1 cellular context compared by ENCODE assay signal in the genomic region with DNA sequence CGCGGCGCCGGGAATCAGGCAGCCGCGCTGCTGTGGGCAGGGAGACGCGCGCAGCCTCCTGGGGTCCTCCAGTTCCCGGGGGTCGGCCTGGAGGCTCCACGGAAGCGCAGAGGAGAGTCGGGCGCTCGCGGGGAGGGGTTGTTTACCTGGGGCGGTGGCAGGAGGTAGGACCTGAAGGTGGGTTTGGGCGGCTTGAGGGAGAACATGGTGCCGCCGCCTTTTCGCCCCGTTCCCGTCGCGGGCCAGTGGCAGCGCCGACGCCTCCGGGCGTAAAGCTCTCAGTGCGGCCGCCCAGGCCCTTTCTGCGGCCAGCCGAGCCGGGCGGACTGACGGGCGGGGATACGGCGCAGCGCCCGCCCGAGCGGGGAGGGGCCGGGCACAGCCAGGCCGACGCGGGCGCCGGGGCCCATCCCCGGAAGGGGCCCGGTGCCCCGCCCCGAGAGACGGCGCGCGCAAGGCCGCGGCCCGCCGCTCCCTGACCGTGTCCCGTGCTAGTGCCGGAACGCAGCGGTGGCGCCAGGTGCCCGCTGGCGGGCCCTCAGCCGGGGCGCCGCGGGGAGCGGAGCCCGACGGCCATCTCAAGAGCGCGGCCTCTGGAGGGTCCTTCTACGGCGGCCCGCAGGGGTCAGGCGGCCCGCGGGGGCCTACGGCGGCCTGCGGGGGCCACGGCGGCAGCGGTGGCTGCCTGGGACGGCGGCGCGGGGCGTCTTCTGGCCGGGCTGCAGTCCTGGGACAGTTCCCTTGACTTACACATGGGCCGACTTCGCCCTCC.
TF ChIP-seq lines count a peak whose summit lies in the region.

A gene with protein sequence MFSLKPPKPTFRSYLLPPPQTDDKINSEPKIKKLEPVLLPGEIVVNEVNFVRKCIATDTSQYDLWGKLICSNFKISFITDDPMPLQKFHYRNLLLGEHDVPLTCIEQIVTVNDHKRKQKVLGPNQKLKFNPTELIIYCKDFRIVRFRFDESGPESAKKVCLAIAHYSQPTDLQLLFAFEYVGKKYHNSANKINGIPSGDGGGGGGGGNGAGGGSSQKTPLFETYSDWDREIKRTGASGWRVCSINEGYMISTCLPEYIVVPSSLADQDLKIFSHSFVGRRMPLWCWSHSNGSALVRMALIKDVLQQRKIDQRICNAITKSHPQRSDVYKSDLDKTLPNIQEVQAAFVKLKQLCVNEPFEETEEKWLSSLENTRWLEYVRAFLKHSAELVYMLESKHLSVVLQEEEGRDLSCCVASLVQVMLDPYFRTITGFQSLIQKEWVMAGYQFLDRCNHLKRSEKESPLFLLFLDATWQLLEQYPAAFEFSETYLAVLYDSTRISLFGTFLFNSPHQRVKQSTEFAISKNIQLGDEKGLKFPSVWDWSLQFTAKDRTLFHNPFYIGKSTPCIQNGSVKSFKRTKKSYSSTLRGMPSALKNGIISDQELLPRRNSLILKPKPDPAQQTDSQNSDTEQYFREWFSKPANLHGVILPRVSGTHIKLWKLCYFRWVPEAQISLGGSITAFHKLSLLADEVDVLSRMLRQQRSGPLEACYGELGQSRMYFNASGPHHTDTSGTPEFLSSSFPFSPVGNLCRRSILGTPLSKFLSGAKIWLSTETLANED (minus strand): TSS at position 328 of the 772 bp plus-strand sequence. CDS start 122 bp downstream, at position 206.

TF ChIP-seq in HepG2, 621 proteins besides CTCF, POLR2A, EP300 and RAD21 (continued from another document and continues in another):
- peak; percentile 55 for TF ChIP-seq PATZ1 (CRISPR knock-in tag; IDR thresholded peaks at IDR 0.05)
- TF ChIP-seq PAX8 (CRISPR knock-in tag; IDR thresholded peaks at IDR 0.05; ENCODE audit: borderline replicate concordance): no peak
- 0 out of 2 replicates have a peak, but pooled peaks have one; percentile 50 for TF ChIP-seq KLF15 (CRISPR knock-in tag; IDR thresholded peaks at IDR 0.05; ENCODE audit: borderline replicate concordance)
- TF ChIP-seq ASH2L (IDR thresholded peaks at IDR 0.05; ENCODE audit: insufficient read length, low read depth, low read length): peak; percentile 81
- TF ChIP-seq CEBPZ (IDR thresholded peaks at IDR 0.05; ENCODE audit: low read length): no peak
- 0 out of 2 replicates have a peak, but pooled peaks have one; percentile 12 for TF ChIP-seq ZNF441 (CRISPR knock-in tag; IDR thresholded peaks at IDR 0.05; ENCODE audit: borderline replicate concordance)
- TF ChIP-seq SOX13 (IDR thresholded peaks at IDR 0.05): no peak
- TF ChIP-seq SOX13 (CRISPR knock-in tag; conservative IDR thresholded peaks at IDR 0.05 in 1 of 2, IDR thresholded peaks at IDR 0.05 in 1 of 2): no peak
- 0 out of 2 replicates have a peak, but pooled peaks have one; percentile 38 for TF ChIP-seq ZNF235 (CRISPR knock-in tag; IDR thresholded peaks at IDR 0.05; ENCODE audit: borderline replicate concordance)
- no peak for TF ChIP-seq KDM1A (CRISPR knock-in tag; IDR thresholded peaks at IDR 0.05)
- peak; percentile 33; the same call in 1 of the 2 replicates for TF ChIP-seq BHLHE40 (IDR thresholded peaks at IDR 0.05; ENCODE audit: low read length)
- no peak for TF ChIP-seq SNRNP70 (IDR thresholded peaks at IDR 0.05; ENCODE audit: low read depth, low read length)
- TF ChIP-seq ETV5 (CRISPR knock-in tag; IDR thresholded peaks at IDR 0.05; ENCODE audit: borderline replicate concordance): no peak
- TF ChIP-seq FOSL1 (CRISPR knock-in tag; IDR thresholded peaks at IDR 0.05; ENCODE audit: borderline replicate concordance): 0 out of 2 replicates have a peak, but pooled peaks have one; percentile 14
- no peak for TF ChIP-seq TBP (CRISPR knock-in tag; IDR thresholded peaks at IDR 0.05)
- TF ChIP-seq STAT6 (CRISPR knock-in tag; IDR thresholded peaks at IDR 0.05; ENCODE audit: borderline replicate concordance): no peak
- TF ChIP-seq HOXD1 (CRISPR knock-in tag; IDR thresholded peaks at IDR 0.05): peak; percentile 69; the same call in 1 of the 2 replicates
- TF ChIP-seq HDAC1 (CRISPR knock-in tag; IDR thresholded peaks at IDR 0.05): no peak
- TF ChIP-seq NFIB (CRISPR knock-in tag; IDR thresholded peaks at IDR 0.05; ENCODE audit: borderline replicate concordance): no peak
- no peak for TF ChIP-seq ZNF713 (CRISPR knock-in tag; IDR thresholded peaks at IDR 0.05)
- TF ChIP-seq RFXANK (CRISPR knock-in tag; IDR thresholded peaks at IDR 0.05): 0 out of 2 replicates have a peak, but pooled peaks have one; percentile 8
- no peak for TF ChIP-seq ZNF343 (CRISPR knock-in tag; IDR thresholded peaks at IDR 0.05)
- TF ChIP-seq, protein P1, sequence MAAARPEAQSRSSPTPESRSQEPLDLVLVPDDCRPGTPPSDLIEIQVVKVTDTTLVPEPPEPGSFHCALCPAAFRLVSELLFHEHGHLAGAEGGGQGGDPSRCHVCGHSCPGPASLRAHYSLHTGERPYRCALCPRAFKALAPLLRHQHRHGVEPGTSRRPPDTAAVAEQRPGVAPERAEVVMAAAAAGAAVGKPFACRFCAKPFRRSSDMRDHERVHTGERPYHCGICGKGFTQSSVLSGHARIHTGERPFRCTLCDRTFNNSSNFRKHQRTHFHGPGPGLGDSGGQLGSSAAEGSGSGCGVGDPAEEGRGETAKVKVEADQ (CRISPR knock-in tag; IDR thresholded peaks at IDR 0.05; ENCODE audit: borderline replicate concordance): no peak; the same call in 1 of the 2 replicates
- TF ChIP-seq CCDC6 (CRISPR knock-in tag; IDR thresholded peaks at IDR 0.05): peak; percentile 66; the same call in 1 of the 2 replicates
- TF ChIP-seq, protein P2, sequence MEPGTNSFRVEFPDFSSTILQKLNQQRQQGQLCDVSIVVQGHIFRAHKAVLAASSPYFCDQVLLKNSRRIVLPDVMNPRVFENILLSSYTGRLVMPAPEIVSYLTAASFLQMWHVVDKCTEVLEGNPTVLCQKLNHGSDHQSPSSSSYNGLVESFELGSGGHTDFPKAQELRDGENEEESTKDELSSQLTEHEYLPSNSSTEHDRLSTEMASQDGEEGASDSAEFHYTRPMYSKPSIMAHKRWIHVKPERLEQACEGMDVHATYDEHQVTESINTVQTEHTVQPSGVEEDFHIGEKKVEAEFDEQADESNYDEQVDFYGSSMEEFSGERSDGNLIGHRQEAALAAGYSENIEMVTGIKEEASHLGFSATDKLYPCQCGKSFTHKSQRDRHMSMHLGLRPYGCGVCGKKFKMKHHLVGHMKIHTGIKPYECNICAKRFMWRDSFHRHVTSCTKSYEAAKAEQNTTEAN (CRISPR knock-in tag; conservative IDR thresholded peaks at IDR 0.05): peak; percentile 62
- TF ChIP-seq, protein P3, sequence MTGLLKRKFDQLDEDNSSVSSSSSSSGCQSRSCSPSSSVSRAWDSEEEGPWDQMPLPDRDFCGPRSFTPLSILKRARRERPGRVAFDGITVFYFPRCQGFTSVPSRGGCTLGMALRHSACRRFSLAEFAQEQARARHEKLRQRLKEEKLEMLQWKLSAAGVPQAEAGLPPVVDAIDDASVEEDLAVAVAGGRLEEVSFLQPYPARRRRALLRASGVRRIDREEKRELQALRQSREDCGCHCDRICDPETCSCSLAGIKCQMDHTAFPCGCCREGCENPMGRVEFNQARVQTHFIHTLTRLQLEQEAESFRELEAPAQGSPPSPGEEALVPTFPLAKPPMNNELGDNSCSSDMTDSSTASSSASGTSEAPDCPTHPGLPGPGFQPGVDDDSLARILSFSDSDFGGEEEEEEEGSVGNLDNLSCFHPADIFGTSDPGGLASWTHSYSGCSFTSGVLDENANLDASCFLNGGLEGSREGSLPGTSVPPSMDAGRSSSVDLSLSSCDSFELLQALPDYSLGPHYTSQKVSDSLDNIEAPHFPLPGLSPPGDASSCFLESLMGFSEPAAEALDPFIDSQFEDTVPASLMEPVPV (CRISPR knock-in tag; IDR thresholded peaks at IDR 0.05): no peak
- TF ChIP-seq ZNF839 (CRISPR knock-in tag; IDR thresholded peaks at IDR 0.05; ENCODE audit: borderline replicate concordance): no peak
- TF ChIP-seq KAT7 (CRISPR knock-in tag; IDR thresholded peaks at IDR 0.05; ENCODE audit: borderline replicate concordance): peak; percentile 19; the same call in 1 of the 2 replicates
- TF ChIP-seq ZNF687 (CRISPR knock-in tag; IDR thresholded peaks at IDR 0.05): peak; percentile 71
